24 cellular contexts compared by ENCODE assay signal in genomic region chr11:120424185-120424969, GRCh38.
DNase-seq lines count a peak whose midpoint lies in the region; ATAC-seq, FAIRE-seq and TF ChIP-seq lines count a peak whose summit lies in the region.
"Had no signal": no experiment of that assay in that cellular context is flagged by ENCODE, and none has a peak within 500 bp of the region (broad histone marks: within the 10 kb centered on the region; RNA-seq: fewer than 3 reads in every experiment).

No MANE protein-coding gene starts in this region.

- peaks cover 3% of the 10 kb centered on the region for H3K79me2 ChIP-seq in fibroblast of lung (ENCODE audit: control insufficient read depth, insufficient read depth, low read length)

- peak overlapping the region; percentile 29 for H3K4me2 ChIP-seq in fibroblast of lung (ENCODE audit: extremely low read depth, insufficient read depth, low read length)

- H3K4me1 ChIP-seq in fibroblast of lung (ENCODE audit: control insufficient read depth, extremely low read depth, insufficient read depth, low read length) = peaks cover 8% of the 10 kb centered on the region
- no peaks in the 10 kb centered on the region for H3K4me1 ChIP-seq in right cardiac atrium (ENCODE audit: control insufficient read depth, insufficient read depth, low read length)
- H3K4me1 ChIP-seq: uterus had no signal

- H2AFZ ChIP-seq in fibroblast of lung (ENCODE audit: low read length) = no peak overlapping the region

- no peaks in the 10 kb centered on the region for H4K20me1 ChIP-seq in fibroblast of lung (ENCODE audit: control insufficient read depth, extremely low read depth, insufficient read depth, low read length)

- no peak for TF ChIP-seq POLR2A in H54 (IDR thresholded peaks at IDR 0.05; ENCODE audit: low read depth, low read length)

- ATAC-seq in activated CD4-positive, CD25-positive, alpha-beta regulatory T cell treated with anti-CD3 and anti-CD28 coated beads, Interleukin-2, amount 50 U/mL, for 24 hours = peak; percentile 33 to 65
- no peak for ATAC-seq in right cardiac atrium
- ATAC-seq: naive thymus-derived CD8-positive, alpha-beta T cell had no signal

- TF ChIP-seq CTCF in fibroblast of lung (conservative IDR thresholded peaks at IDR 0.05 in 1 of 2, IDR thresholded peaks at IDR 0.05 in 1 of 2; ENCODE audit: low read depth in 1 of 2, low read length in 2 of 2) = no peak

- peaks cover 4% of the 10 kb centered on the region for H3K36me3 ChIP-seq in fibroblast of lung (ENCODE audit: control insufficient read depth, insufficient read depth, low read length)
- H3K36me3 ChIP-seq: uterus had no signal

- 85% methylated on average over 3 of the region's 3 CpGs for WGBS in right cardiac atrium

- intact Hi-C loops in right cardiac atrium (cut with DNase I) = no loop called here

- no peak for FAIRE-seq in H54 (lab: Jason Lieb, UNC)

- no peak overlapping the region for H3K9ac ChIP-seq in fibroblast of lung (ENCODE audit: insufficient read depth, low read length)
- H3K9ac ChIP-seq: BLaER1 treated with 17β-estradiol and CSF1 and Interleukin-3, amounts not matched to agents 10 nM and 100 nM had no signal

- H3K27ac ChIP-seq in fibroblast of lung (ENCODE audit: insufficient read depth, low read length) (no peak overlapping the region), right cardiac atrium (ENCODE audit: low read length) (no peak overlapping the region)
- H3K27ac ChIP-seq: BLaER1 treated with 17β-estradiol and CSF1 and Interleukin-3, amounts not matched to agents 10 nM and 100 nM; suprapubic skin; uterus had no signal

- DNase-seq in activated CD4-positive, CD25-positive, alpha-beta regulatory T cell (lab: John Stamatoyannopoulos, UW) = no peak
- DNase-seq in SW480 (ENCODE audit: low spot score) (peak; percentile 30), fibroblast of lung (ENCODE audit: low read depth in 2 of 2) (no peak), renal cortical epithelial cell (ENCODE audit: low read depth) (peak; percentile 65), NCI-H748 treated with DMSO at 0.1 percent for 48 hours (lab: John Stamatoyannopoulos, UW) (no peak), right cardiac atrium (no peak), H54 (ENCODE audit: insufficient read length, low spot score) (no peak)
- DNase-seq: activated CD4-positive, alpha-beta T cell treated with anti-CD3 and anti-CD28 coated beads, Interleukin-2, amount 50 U/mL, for 48 hours; activated naive CD4-positive, alpha-beta T cell treated with Interleukin-2 at 50 U/mL for 16 hours; activated T-cell treated with anti-CD3 and anti-CD28 coated beads for 4 hours; DMS 273 treated with DMSO at 0.1 percent for 48 hours; GDM1; islet precursor cell; MV-4-11; naive thymus-derived CD8-positive, alpha-beta T cell; NCI-H2029; posterior cingulate gyrus; Right ventricle myocardium superior; stimulated activated CD8-positive, alpha-beta memory T cell treated with anti-CD3 and anti-CD28 coated beads, Interleukin-4, amount 100 ng/mL, for 48 hours; uterus had no signal

- H3K9me3 ChIP-seq in fibroblast of lung (ENCODE audit: control insufficient read depth, insufficient read depth, low read depth, low read length) (no peaks in the 10 kb centered on the region), right cardiac atrium (ENCODE audit: control insufficient read depth, low read length) (no peaks in the 10 kb centered on the region)
- H3K9me3 ChIP-seq: BLaER1 treated with 17β-estradiol and CSF1 and Interleukin-3, amounts not matched to agents 10 nM and 100 nM; suprapubic skin; uterus had no signal

- no peaks in the 10 kb centered on the region for H3K27me3 ChIP-seq in fibroblast of lung (ENCODE audit: control insufficient read depth, insufficient read depth, low read length)
- no peaks in the 10 kb centered on the region for H3K27me3 ChIP-seq in right cardiac atrium (ENCODE audit: control insufficient read depth, insufficient read depth)
- H3K27me3 ChIP-seq: BLaER1 treated with 17β-estradiol and CSF1 and Interleukin-3, amounts not matched to agents 10 nM and 100 nM; suprapubic skin; uterus had no signal

- H3K4me3 ChIP-seq in fibroblast of lung (replicated peaks in 1 of 4; ENCODE audit: control extremely low read depth in 1 of 4, insufficient read depth in 1 of 4, low read depth in 3 of 4, low read length in 4 of 4) (no peak overlapping the region), right cardiac atrium (ENCODE audit: low read length) (no peak overlapping the region)
- H3K4me3 ChIP-seq: BLaER1 treated with 17β-estradiol and CSF1 and Interleukin-3, amounts not matched to agents 10 nM and 100 nM; skin epidermis; suprapubic skin; uterus had no signal

Comparison
In these comparisons a context has a peak if more than half of its experiments do, and no peak if none do; other contexts are left out.
1. ATAC-seq: peak in activated CD4-positive, CD25-positive, alpha-beta regulatory T cell treated with anti-CD3 and anti-CD28 coated beads, Interleukin-2, amount 50 U/mL, for 24 hours (2 of 2); none in right cardiac atrium (0 of 2).
2. DNase-seq: peak in SW480 (single experiment) and renal cortical epithelial cell (single experiment); none in activated CD4-positive, CD25-positive, alpha-beta regulatory T cell (0 of 4), fibroblast of lung (0 of 2), NCI-H748 treated with DMSO at 0.1 percent for 48 hours (single experiment), right cardiac atrium (0 of 3) and H54 (single experiment).